In genomic region chr10:75650648-75651047, GRCh38 we compare ENCODE assay signal across 25 cellular contexts.
"Had no signal": no experiment of that assay in that cellular context is flagged by ENCODE, and none has a peak within 500 bp of the region (broad histone marks: within the 10 kb centered on the region; RNA-seq: fewer than 3 reads in every experiment).

No MANE protein-coding gene starts in this region.

- H3K27me3 Mint-ChIP-seq: IgD-negative memory B cell had no signal

- H3K36me3 ChIP-seq: SJSA1 had no signal

- H3K27me3 ChIP-seq: SJSA1 had no signal

- ATAC-seq: K562 had no signal

- H3K36me3 Mint-ChIP-seq: IgD-negative memory B cell had no signal

- H3K9me3 ChIP-seq: SJSA1 had no signal

- H3K4me3 ChIP-seq: K562, SJSA1, SK-N-MC had no signal

- H3K27ac ChIP-seq: HL-60, KMS-11, SJSA1, SK-N-MC had no signal

- H3K27ac Mint-ChIP-seq: IgD-negative memory B cell had no signal

- H3K4me1 ChIP-seq: SJSA1 had no signal

- DNase-seq: Kasumi-1, MV-4-11, NCI-H1048, NCI-H1105 treated with DMSO at 0.1 percent for 48 hours, NCI-H1417 treated with DMSO at 0.1 percent for 48 hours, NCI-H146, NCI-H1694 treated with DMSO at 0.1 percent for 48 hours, NCI-H1930, NCI-H2081 treated with DMSO at 0.1 percent for 48 hours, NCI-H2171, NCI-H226, NCI-H446, NCI-H510A, NCI-H524 treated with DMSO at 0.1 percent for 48 hours, NCI-H69, NCI-H774, Right ventricle myocardium superior, RPMI8226, SIG-M5 had no signal
